11 cellular contexts compared by ENCODE assay signal in genomic region chr21:44962481-44962966, GRCh38. TPM values are rescaled to one million over a fixed set of nuclear protein-coding genes. Genes with fewer than 3 reads are reported as not detected.
DNase-seq lines count a peak whose midpoint lies in the region; ATAC-seq and TF ChIP-seq lines count a peak whose summit lies in the region.
"Had no signal": no experiment of that assay in that cellular context is flagged by ENCODE, and none has a peak within 500 bp of the region (broad histone marks: within the 10 kb centered on the region; RNA-seq: fewer than 3 reads in every experiment).

No MANE protein-coding gene starts in this region.

- H3K4me3 ChIP-seq in RWPE2 (ENCODE audit: severe bottlenecking) (no peak overlapping the region), epithelial cell of proximal tubule (ENCODE audit: low read depth, low read length) (no peak overlapping the region), mesenchymal stem cell (ENCODE audit: insufficient read depth in 1 of 2, low read depth in 1 of 2, low read length in 2 of 2) (no peak overlapping the region), vagina (no peak overlapping the region), Caco-2 (ENCODE audit: low read depth, low read length) (no peak overlapping the region)

- intact Hi-C loops in vagina (cut with DNase I) (no loop called here), Caco-2 (cut with micrococcal nuclease; ENCODE audit: unreplicated experiment) (no loop called here)

- H3K9me3 ChIP-seq in RWPE2 (ENCODE audit: severe bottlenecking) (no peaks in the 10 kb centered on the region), mesenchymal stem cell (ENCODE audit: control insufficient read depth, low read length) (no peaks in the 10 kb centered on the region), vagina (no peaks in the 10 kb centered on the region), Caco-2 (no peaks in the 10 kb centered on the region)

- BruUV-seq in Caco-2 (replicated peaks; lab: Mats Ljungman, UMichigan), result no TSS peak

- ATAC-seq in RWPE2 (ENCODE audit: low read depth) (peak; percentile 83), HG03039 (IDR thresholded peaks at IDR 0.05; ENCODE audit: unreplicated experiment) (no peak), HG03196 (IDR thresholded peaks at IDR 0.05; ENCODE audit: unreplicated experiment) (no peak)

- H2BK15ac ChIP-seq in mesenchymal stem cell (ENCODE audit: low read depth, poor library complexity, severe bottlenecking), result no peak overlapping the region

- no peak overlapping the region for H3K27ac Mint-ChIP-seq in Caco-2 (ENCODE audit: unreplicated experiment)
- H3K27ac Mint-ChIP-seq: activated CD4-positive, alpha-beta memory T cell treated with anti-CD3 and anti-CD28 coated beads, Interleukin-2, amount 10 ng/mL, durations not matched to agents 7 days and 5 days; memory B cell had no signal

- TF ChIP-seq CTCF in RWPE2 (IDR thresholded peaks at IDR 0.05; ENCODE audit: poor library complexity, severe bottlenecking) (no peak), epithelial cell of proximal tubule (conservative IDR thresholded peaks at IDR 0.05; ENCODE audit: low read depth, low read length) (no peak), vagina (IDR thresholded peaks at IDR 0.05) (no peak), Caco-2 (IDR thresholded peaks at IDR 0.05; ENCODE audit: insufficient read depth in 1 of 2, low read depth in 1 of 2, low read length in 1 of 2, severe bottlenecking in 1 of 2, unreplicated experiment in 1 of 2) (no peak)

- no peaks in the 10 kb centered on the region for H3K27me3 Mint-ChIP-seq in Caco-2 (ENCODE audit: insufficient read depth, unreplicated experiment)
- H3K27me3 Mint-ChIP-seq: activated CD4-positive, alpha-beta memory T cell treated with anti-CD3 and anti-CD28 coated beads, Interleukin-2, amount 10 ng/mL, durations not matched to agents 7 days and 5 days; central memory CD8-positive, alpha-beta T cell; memory B cell had no signal

- H3K14ac ChIP-seq in mesenchymal stem cell (ENCODE audit: low read length in 2 of 2), result no peak overlapping the region

- no peaks in the 10 kb centered on the region for H3K27me3 ChIP-seq in RWPE2 (ENCODE audit: insufficient read depth, poor library complexity, severe bottlenecking)
- H3K27me3 ChIP-seq in mesenchymal stem cell (ENCODE audit: control insufficient read depth in 1 of 2, insufficient read depth in 1 of 2, low read length in 2 of 2), result no peaks in the 10 kb centered on the region
- H3K27me3 ChIP-seq in vagina, result no peaks in the 10 kb centered on the region
- no peaks in the 10 kb centered on the region for H3K27me3 ChIP-seq in Caco-2 (replicated peaks; ENCODE audit: control insufficient read depth, insufficient read depth, low read length)

- H3K9me3 Mint-ChIP-seq in Caco-2 (ENCODE audit: unreplicated experiment), result peaks cover 8% of the 10 kb centered on the region
- H3K9me3 Mint-ChIP-seq: activated CD4-positive, alpha-beta memory T cell treated with anti-CD3 and anti-CD28 coated beads, Interleukin-2, amount 10 ng/mL, durations not matched to agents 7 days and 5 days; central memory CD8-positive, alpha-beta T cell; memory B cell had no signal

- H3K79me1 ChIP-seq in mesenchymal stem cell (replicated peaks; ENCODE audit: low read length, poor library complexity, severe bottlenecking), result peaks cover 24% of the 10 kb centered on the region

- H2AFZ ChIP-seq in mesenchymal stem cell (ENCODE audit: low read depth, low read length), result no peak overlapping the region

- H3K4me1 Mint-ChIP-seq in Caco-2 (ENCODE audit: low read depth, unreplicated experiment), result no peaks in the 10 kb centered on the region

- no peak overlapping the region for H4K91ac ChIP-seq in mesenchymal stem cell (ENCODE audit: low read length)

- no peak overlapping the region for H3K9ac ChIP-seq in mesenchymal stem cell (ENCODE audit: low read length)

- H3K4me2 ChIP-seq in mesenchymal stem cell (ENCODE audit: low read length, poor library complexity, severe bottlenecking), result peak overlapping the region; percentile 32

- no peak overlapping the region for H2BK5ac ChIP-seq in mesenchymal stem cell (ENCODE audit: low read depth, low read length, poor library complexity, severe bottlenecking)

- H2AK5ac ChIP-seq in mesenchymal stem cell (ENCODE audit: low read length, severe bottlenecking), result no peak overlapping the region

- H3K4ac ChIP-seq in mesenchymal stem cell (ENCODE audit: low read depth in 1 of 2, low read length in 2 of 2), result peak overlapping the region in 1 of 2 experiments; percentile 60

- no peak for TF ChIP-seq POLR2A in vagina (IDR thresholded peaks at IDR 0.05)

- H3K27ac ChIP-seq in RWPE2 (ENCODE audit: poor library complexity, severe bottlenecking) (peak overlapping the region; percentile 60), mesenchymal stem cell (ENCODE audit: low read length, poor library complexity, severe bottlenecking) (peak overlapping the region; percentile 91), vagina (peak overlapping the region; percentile 14)

- no peak overlapping the region for H3K4me3 Mint-ChIP-seq in Caco-2 (ENCODE audit: unreplicated experiment)
- H3K4me3 Mint-ChIP-seq: activated CD4-positive, alpha-beta memory T cell treated with anti-CD3 and anti-CD28 coated beads, Interleukin-2, amount 10 ng/mL, durations not matched to agents 7 days and 5 days; central memory CD8-positive, alpha-beta T cell; memory B cell had no signal

- no peak overlapping the region for H2BK120ac ChIP-seq in mesenchymal stem cell (ENCODE audit: low read depth, low read length)

- WGBS in mesenchymal stem cell, result 0% methylated on average over 8 of the region's 8 CpGs

- DNase-seq in RWPE2 (ENCODE audit: low spot score) (no peak), epithelial cell of proximal tubule (ENCODE audit: low read depth) (peak; percentile 15), mesenchymal stem cell (peak; percentile 97), vagina (ENCODE audit: extremely low spot score in 2 of 2) (no peak), Caco-2 (no peak)
- DNase-seq: activated CD4-positive, alpha-beta memory T cell treated with anti-CD3 and anti-CD28 coated beads, Interleukin-2, amount 10 ng/mL, durations not matched to agents 7 days and 5 days; NCI-H1105 treated with DMSO at 0.1 percent for 48 hours had no signal

- peaks cover 59% of the 10 kb centered on the region for H3K36me3 Mint-ChIP-seq in Caco-2 (ENCODE audit: insufficient read depth, unreplicated experiment)

- H3K18ac ChIP-seq in mesenchymal stem cell (ENCODE audit: low read depth in 1 of 2, low read length in 2 of 2), result peak overlapping the region; percentile 75 to 92

- H3K23ac ChIP-seq in mesenchymal stem cell (ENCODE audit: low read length in 2 of 2), result no peak overlapping the region

- POLR2A ChIA-PET in Caco-2 (lab: Charles Lee), result no interaction called here

- H2BK12ac ChIP-seq in mesenchymal stem cell (ENCODE audit: low read length in 2 of 2), result peak overlapping the region in 1 of 2 experiments; percentile 94

- CTCF ChIA-PET in Caco-2 (lab: Charles Lee), result no interaction called here

- H4K8ac ChIP-seq in mesenchymal stem cell (ENCODE audit: low read length), result peak overlapping the region; percentile 78

- H3K36me3 ChIP-seq in RWPE2 (ENCODE audit: low read depth) (peaks cover 62% of the 10 kb centered on the region), mesenchymal stem cell (ENCODE audit: control insufficient read depth in 1 of 2, insufficient read depth in 2 of 2, low read depth in 1 of 2, low read length in 2 of 2) (peaks cover 25 to 47% of the 10 kb centered on the region in 2 experiments), vagina (no peaks in the 10 kb centered on the region), Caco-2 (ENCODE audit: control insufficient read depth, insufficient read depth, low read length) (no peaks in the 10 kb centered on the region; the same call in none of the 2 replicates)

- H3K4me1 ChIP-seq in RWPE2 (ENCODE audit: insufficient read depth, poor library complexity, severe bottlenecking), result peaks cover 17% of the 10 kb centered on the region
- peaks cover 60% of the 10 kb centered on the region for H3K4me1 ChIP-seq in mesenchymal stem cell (ENCODE audit: control insufficient read depth, insufficient read depth, low read depth, low read length)
- H3K4me1 ChIP-seq in vagina, result peaks cover 42% of the 10 kb centered on the region
- H3K4me1 ChIP-seq in Caco-2, result no peaks in the 10 kb centered on the region

RNA-seq across cellular contexts. Expression of gene SLX9, which starts 22.7 kb away (rescaled TPM):
- total RNA-seq in epithelial cell of proximal tubule (35.7 and 52.1 TPM in 2 replicates), vagina (8.3 TPM), Caco-2 (2022) (54.0 and 62.1 TPM in 2 replicates)
- 14.7 TPM for polyA plus RNA-seq in mesenchymal stem cell (2013, experiment 1 of 2)
- polyA plus RNA-seq in mesenchymal stem cell (2013, experiment 2 of 2), result 15.1 TPM

RNA-seq across cellular contexts. Expression of gene ITGB2, which starts 41.8 kb away (rescaled TPM):
- total RNA-seq in epithelial cell of proximal tubule (3.0 and 3.5 TPM in 2 replicates), vagina (35.1 TPM), Caco-2 (2022) (0.48 and 1.1 TPM in 2 replicates)
- 0.40 TPM for polyA plus RNA-seq in mesenchymal stem cell (2013, experiment 1 of 2)
- polyA plus RNA-seq in mesenchymal stem cell (2013, experiment 2 of 2), result 0.14 TPM

Comparison
In these comparisons a context has a peak if more than half of its experiments do, and no peak if none do; other contexts are left out.
1. DNase-seq: peak in epithelial cell of proximal tubule (single experiment) and mesenchymal stem cell (single experiment); none in RWPE2 (single experiment), vagina (0 of 2) and Caco-2 (0 of 2).
2. H3K27ac ChIP-seq: peak in every context shown above with its lines; median percentile 91 in mesenchymal stem cell; 60 in RWPE2; 14 in vagina.